11 cellular contexts compared by ENCODE assay signal in genomic region chr7:81111358-81111757, GRCh38.
DNase-seq lines count a peak whose midpoint lies in the region; ATAC-seq and TF ChIP-seq lines count a peak whose summit lies in the region.
"Had no signal": no experiment of that assay in that cellular context is flagged by ENCODE, and none has a peak within 500 bp of the region (broad histone marks: within the 10 kb centered on the region; RNA-seq: fewer than 3 reads in every experiment).

No MANE protein-coding gene starts in this region.

- DNase-seq in ELR (ENCODE audit: low read depth) (peak; percentile 92), RWPE2 (ENCODE audit: low spot score) (no peak), fibroblast of peridontal ligament (ENCODE audit: extremely low read depth) (peak; percentile 96), renal cortical epithelial cell (ENCODE audit: low read depth) (peak; percentile 92), NOMO-1 treated with dmso at 0.1 percent for 144 hours (lab: John Stamatoyannopoulos, UW; ENCODE audit: unreplicated experiment) (no peak), iPS-NIHi11 (ENCODE audit: low spot score) (no peak), NCI-H146 (lab: John Stamatoyannopoulos, UW) (no peak), Peyer's patch (no peak)
- DNase-seq: thyroid gland had no signal

- TF ChIP-seq CTCF in RWPE2 (IDR thresholded peaks at IDR 0.05; ENCODE audit: poor library complexity, severe bottlenecking) (no peak), Peyer's patch (IDR thresholded peaks at IDR 0.05) (no peak)

- no peaks in the 10 kb centered on the region for H3K36me3 ChIP-seq in RWPE2 (ENCODE audit: low read depth)
- H3K36me3 ChIP-seq in Peyer's patch = no peaks in the 10 kb centered on the region
- H3K36me3 ChIP-seq: thyroid gland had no signal

- no peak overlapping the region for H3K27ac ChIP-seq in RWPE2 (ENCODE audit: poor library complexity, severe bottlenecking)
- no peak overlapping the region for H3K27ac ChIP-seq in Peyer's patch
- H3K27ac ChIP-seq: thyroid gland had no signal

- no peak for TF ChIP-seq POLR2A in Peyer's patch (IDR thresholded peaks at IDR 0.05)

- H3K4me3 ChIP-seq in RWPE2 (ENCODE audit: severe bottlenecking) (no peak overlapping the region), Peyer's patch (no peak overlapping the region)
- H3K4me3 ChIP-seq: mucosa of descending colon, thyroid gland had no signal

- H3K9me3 ChIP-seq in RWPE2 (ENCODE audit: severe bottlenecking) (no peaks in the 10 kb centered on the region), Peyer's patch (no peaks in the 10 kb centered on the region)
- H3K9me3 ChIP-seq: mucosa of descending colon, thyroid gland had no signal

- ATAC-seq in RWPE2 (ENCODE audit: low read depth) = peak; percentile 66; the same call in 2 of the 3 replicates
- ATAC-seq: mucosa of descending colon, Right ventricle myocardium inferior had no signal

- H3K4me1 ChIP-seq in RWPE2 (ENCODE audit: insufficient read depth, poor library complexity, severe bottlenecking) (peaks cover 5% of the 10 kb centered on the region), Peyer's patch (no peaks in the 10 kb centered on the region)
- H3K4me1 ChIP-seq: thyroid gland had no signal

- H3K27me3 ChIP-seq in RWPE2 (ENCODE audit: insufficient read depth, poor library complexity, severe bottlenecking) (no peaks in the 10 kb centered on the region), Peyer's patch (no peaks in the 10 kb centered on the region)
- H3K27me3 ChIP-seq: thyroid gland had no signal

Comparison
In these comparisons a context has a peak if more than half of its experiments do, and no peak if none do; other contexts are left out.
1. DNase-seq: peak in ELR (single experiment), fibroblast of peridontal ligament (single experiment) and renal cortical epithelial cell (single experiment); none in RWPE2 (single experiment), NOMO-1 treated with dmso at 0.1 percent for 144 hours (single experiment), iPS-NIHi11 (single experiment), NCI-H146 (single experiment) and Peyer's patch (0 of 3).